Comparison of ENCODE assay signal across 34 cellular contexts in the genomic region with DNA sequence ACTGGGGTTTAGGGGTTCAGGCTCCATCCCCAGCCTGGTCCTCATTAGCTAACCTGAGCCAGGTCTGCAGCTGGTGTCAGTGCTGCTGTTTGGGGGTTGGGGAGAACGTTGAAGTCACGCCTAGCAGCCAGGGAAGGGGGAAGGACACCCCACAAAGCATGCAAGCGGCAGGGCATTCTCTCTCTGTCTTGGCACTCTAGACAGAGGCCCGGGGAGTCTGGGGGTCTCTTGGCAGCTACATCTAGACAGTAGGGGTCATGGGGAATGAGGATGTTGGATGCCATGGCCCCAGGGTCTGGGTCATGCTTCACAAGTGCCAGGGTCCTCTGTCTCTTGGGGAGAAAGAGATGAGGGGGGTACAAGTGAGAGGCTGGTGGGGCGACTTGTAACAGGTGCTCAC. TPM values are rescaled to one million over a fixed set of nuclear protein-coding genes. Genes with fewer than 3 reads are reported as not detected.
"Had no signal": no experiment of that assay in that cellular context is flagged by ENCODE, and none has a peak within 500 bp of the region (broad histone marks: within the 10 kb centered on the region; RNA-seq: fewer than 3 reads in every experiment).

No MANE protein-coding gene starts in this region.

- H3K9me3 ChIP-seq: SJCRH30 had no signal

- H3K36me3 ChIP-seq: brain microvascular endothelial cell, MG63, SJCRH30, WERI-Rb-1 had no signal

- ATAC-seq: activated naive CD4-positive, alpha-beta T cell treated with anti-CD3 and anti-CD28 coated beads, Interleukin-2, amount 50 U/mL, for 72 hours; activated T-cell treated with anti-CD3 and anti-CD28 coated beads, Interleukin-2, amount 50 U/mL, for 72 hours; activated T-helper 17 cell treated with anti-CD3 and anti-CD28 coated beads, Interleukin-2, amount 50 U/mL, for 72 hours; Panc1 had no signal

- DNase-seq: activated CD4-positive, alpha-beta T cell treated with anti-CD3 and anti-CD28 coated beads for 1 hour; activated CD4-positive, alpha-beta T cell treated with anti-CD3 and anti-CD28 coated beads for 48 hours; activated CD4-positive, CD25-positive, alpha-beta regulatory T cell; activated gamma-delta T cell treated with Interleukin-2 at 50 U/mL for 16 hours; activated naive CD4-positive, alpha-beta T cell treated with anti-CD3 and anti-CD28 coated beads for 36 hours; activated T-cell treated with anti-CD3 and anti-CD28 coated beads for 4 hours; activated T-cell treated with anti-CD3 and anti-CD28 coated beads, Interleukin-2, amount 50 U/mL, for 72 hours; amniotic stem cell; brain microvascular endothelial cell; central memory CD4-positive, alpha-beta T cell; Kasumi-1; KG1; MG63; NCI-H1048; NCI-H1105 treated with DMSO at 0.1 percent for 48 hours; NCI-H1436; NCI-H1694; NCI-H1930; NCI-H2081 treated with DMSO at 0.1 percent for 48 hours; NCI-H345; NCI-H524 treated with DMSO at 0.1 percent for 48 hours; SHP77; SJCRH30; T1000; WERI-Rb-1 had no signal

- H3K4me1 ChIP-seq: SJCRH30 had no signal

- H3K27me3 ChIP-seq: brain microvascular endothelial cell, SJCRH30 had no signal

- H3K27ac ChIP-seq: brain microvascular endothelial cell, SJCRH30, SK-N-MC, WERI-Rb-1 had no signal

- H3K4me3 ChIP-seq: MG63, SJCRH30, SK-N-MC had no signal

RNA-seq across cellular contexts. Expression of gene ERICH4, which starts 2.6 kb away (rescaled TPM):
- total RNA-seq: activated naive CD4-positive, alpha-beta T cell treated with anti-CD3 and anti-CD28 coated beads for 36 hours; activated naive CD4-positive, alpha-beta T cell treated with anti-CD3 and anti-CD28 coated beads, Interleukin-2, amount 50 U/mL, for 72 hours; activated T-cell treated with anti-CD3 and anti-CD28 coated beads, Interleukin-2, amount 50 U/mL, for 72 hours; activated T-helper 17 cell treated with anti-CD3 and anti-CD28 coated beads, Interleukin-2, amount 50 U/mL, for 72 hours; aorta; NCI-H460; RPMI7951; SJCRH30; T-helper 1 cell treated with Interleukin-12 subunit alpha and Interleukin-12 subunit beta and Interleukin-4 antibody, amounts not matched to agents 30 ng/mL and 1 ng/mL, for 36 hours; T-helper 2 cell treated with Interferon-gamma antibody and Interleukin-4, amounts not matched to agents 100 ng/mL and 5 ng/mL, for 36 hours had no signal

RNA-seq across cellular contexts. Expression of gene B3GNT8, which starts 18.4 kb away (rescaled TPM):
- total RNA-seq: NCI-H460, RPMI7951 had no signal
